In genomic region chr1:32002285-32002684, GRCh38 we compare ENCODE assay signal across 7 cellular contexts. TPM values are rescaled to one million over a fixed set of nuclear protein-coding genes. Genes with fewer than 3 reads are reported as not detected.
DNase-seq lines count a peak whose midpoint lies in the region; ATAC-seq, FAIRE-seq and TF ChIP-seq lines count a peak whose summit lies in the region.
"Not testable (repeated sequence)": the region's sequence is repeated elsewhere in the genome, so short reads cannot be mapped to it uniquely, and the experiment has no call there.

No MANE protein-coding gene starts in this region.

- not testable (repeated sequence) for H3K36me3 ChIP-seq in SJCRH30, neural progenitor cell

- ATAC-seq in A549 = not testable (repeated sequence)

- CTCF ChIA-PET in A549 (lab: Yijun Ruan, JAX) = interaction anchor here (0.6 to 2.0 kb wide), 3 partner anchors 8 to 63 kb away, joined by 3 to 13 read pairs (median 10); no protein-coding TSS in a partner anchor

- 0 out of 3 replicates have a peak overlapping the region, but pooled peaks have one; percentile 11 for H3K4me2 ChIP-seq in A549
- H3K4me2 ChIP-seq in neural progenitor cell = not testable (repeated sequence)

- H2AFZ ChIP-seq in neural progenitor cell (replicated peaks) = not testable (repeated sequence)

- not testable (repeated sequence) for H3K9me3 ChIP-seq in A549; SJCRH30 (replicated peaks); neural progenitor cell (ENCODE audit: low read depth)

- not testable (repeated sequence) for TF ChIP-seq RAD21 in A549 (conservative IDR thresholded peaks at IDR 0.05 in 1 of 2, IDR thresholded peaks at IDR 0.05 in 1 of 2)

- H3K4me3 ChIP-seq in A549; SJCRH30; fibroblast of the aortic adventitia (ENCODE audit: low read depth, low read length); neural progenitor cell: not testable (repeated sequence)

- not testable (repeated sequence) for H3K27me3 ChIP-seq in SJCRH30, neural progenitor cell

- peaks cover 10% of the 10 kb centered on the region for H3K4me1 Mint-ChIP-seq in neural progenitor cell

- H3K27me3 Mint-ChIP-seq in neural progenitor cell (ENCODE audit: insufficient read depth, low read depth) = not testable (repeated sequence)

- not testable (repeated sequence) for H3K4me1 ChIP-seq in A549, neural progenitor cell
- H3K4me1 ChIP-seq in SJCRH30 = peaks cover 20% of the 10 kb centered on the region

- not testable (repeated sequence) for H4K20me1 ChIP-seq in neural progenitor cell (ENCODE audit: low read depth)

- H3K27ac ChIP-seq in A549, SJCRH30, neural progenitor cell: not testable (repeated sequence)

- H3K4me3 Mint-ChIP-seq in neural progenitor cell = peak overlapping the region; percentile 17

- not testable (repeated sequence) for DNase-seq in A549 (ENCODE audit: low read depth in 1 of 2, low spot score in 1 of 2); GM12892 (ENCODE audit: insufficient read length); neural progenitor cell (ENCODE audit: low spot score)
- peak; percentile 30 for DNase-seq in M059J (ENCODE audit: low read depth)
- peak; percentile 61 to 62 for DNase-seq in SJCRH30
- peak; percentile 24 for DNase-seq in astrocyte of the hippocampus (ENCODE audit: low read depth, low spot score)
- peak; percentile 24 for DNase-seq in fibroblast of the aortic adventitia (ENCODE audit: low read depth)

- not testable (repeated sequence) for FAIRE-seq in A549 (lab: Jason Lieb, UNC)
- peak; percentile 36 for FAIRE-seq in GM12892 (lab: Jason Lieb, UNC)

- not testable (repeated sequence) for H3K9ac ChIP-seq in neural progenitor cell

- H3K9me3 Mint-ChIP-seq in neural progenitor cell = not testable (repeated sequence)

- not testable (repeated sequence) for TF ChIP-seq POLR2A in A549 (IDR thresholded peaks at IDR 0.05; ENCODE audit: low read length); GM12892 (IDR thresholded peaks at IDR 0.05; ENCODE audit: low read depth, low read length)

- not testable (repeated sequence) for H3K79me2 ChIP-seq in neural progenitor cell (ENCODE audit: low read depth)

- not testable (repeated sequence) for H3K27ac Mint-ChIP-seq in neural progenitor cell

- H3K36me3 Mint-ChIP-seq in neural progenitor cell = not testable (repeated sequence)

- POLR2A ChIA-PET in A549 (lab: Yijun Ruan, JAX) = not testable (repeated sequence)

- not testable (repeated sequence) for H3F3A ChIP-seq in neural progenitor cell (ENCODE audit: low read depth)

- not testable (repeated sequence) for TF ChIP-seq EP300 in A549 (IDR thresholded peaks at IDR 0.05)

- TF ChIP-seq CTCF in A549 (IDR thresholded peaks at IDR 0.05); fibroblast of the aortic adventitia (IDR thresholded peaks at IDR 0.05; ENCODE audit: insufficient read depth, low read length); neural progenitor cell (IDR thresholded peaks at IDR 0.05): not testable (repeated sequence)

- WGBS in A549 (ENCODE audit: missing lambda C conversion rate) = 36% methylated on average over 4 of the region's 4 CpGs

RNA-seq across cellular contexts. Expression of gene KHDRBS1, which starts 11.4 kb away (rescaled TPM):
- polyA plus RNA-seq in A549 (2011; rRNA removed) (60.6 and 63.6 TPM in 2 replicates), A549 (2017; fragmentation: RNase III; extraction: RNeasy Plus Mini Kit Qiagen cat#74134 plus additional on column Dnase treatment) (107 to 110 TPM (median 109 TPM) in 3 replicates)
- 45.8 and 60.0 TPM in 2 replicates for polyA plus RNA-seq in A549 (2012; cell fraction: cytosol; rRNA removed)
- 55.6 and 67.6 TPM in 2 replicates for polyA plus RNA-seq in A549 (2012; cell fraction: nucleus; rRNA removed)
- polyA minus RNA-seq in A549 (2011; rRNA and poly(A)+ RNA removed) = 36.5 and 50.5 TPM in 2 replicates
- polyA plus RNA-seq in GM12892 (2012; ENCODE audit: missing spikeins) = 141 TPM
- total RNA-seq in M059J (2014; rRNA removed; shearing (Covaris generic)) = 59.2 and 102 TPM in 2 replicates
- total RNA-seq in SJCRH30 (2014; rRNA removed; shearing (Covaris generic)) = 128 and 138 TPM in 2 replicates
- total RNA-seq in fibroblast of the aortic adventitia (ENCODE audit: low replicate concordance) (43.1 and 53.8 TPM in 2 replicates), neural progenitor cell (ENCODE audit: low replicate concordance) (159 and 201 TPM in 2 replicates)
